In the genomic region with DNA sequence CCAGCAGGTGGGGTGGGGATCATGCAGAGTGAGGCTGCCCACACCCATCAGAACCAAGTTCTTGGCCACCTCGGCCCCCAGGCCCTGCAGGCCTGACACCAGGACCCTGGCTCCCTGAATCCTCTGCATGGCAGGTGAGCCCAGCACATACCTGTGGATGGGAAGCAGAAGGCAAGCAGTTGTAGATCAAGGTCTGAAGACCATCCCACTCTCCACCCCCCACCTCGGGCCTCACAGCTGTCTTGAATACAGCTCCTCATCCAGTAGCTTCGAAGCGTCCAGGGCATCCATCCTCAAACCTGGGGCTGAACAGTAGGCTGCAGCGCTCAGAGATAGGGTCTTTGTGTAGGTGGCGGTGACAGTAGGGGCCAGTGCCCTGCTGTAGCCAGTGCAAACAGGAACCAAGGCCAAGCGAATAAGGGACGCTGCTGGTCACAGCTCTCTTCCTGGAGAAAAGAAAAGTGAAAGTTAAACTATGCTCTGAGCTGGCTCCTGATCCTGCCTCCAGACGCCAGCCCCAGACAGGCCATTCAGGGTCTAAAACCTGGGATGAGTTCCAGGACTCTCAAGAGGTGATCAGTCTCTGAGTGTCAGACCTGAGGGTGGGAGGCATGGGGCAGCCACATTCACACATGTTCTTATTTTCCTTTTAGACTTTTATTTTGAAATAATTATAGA, we compare ENCODE assay signal across 1 cellular context.
TF ChIP-seq lines count a peak whose summit lies in the region.

A gene with protein sequence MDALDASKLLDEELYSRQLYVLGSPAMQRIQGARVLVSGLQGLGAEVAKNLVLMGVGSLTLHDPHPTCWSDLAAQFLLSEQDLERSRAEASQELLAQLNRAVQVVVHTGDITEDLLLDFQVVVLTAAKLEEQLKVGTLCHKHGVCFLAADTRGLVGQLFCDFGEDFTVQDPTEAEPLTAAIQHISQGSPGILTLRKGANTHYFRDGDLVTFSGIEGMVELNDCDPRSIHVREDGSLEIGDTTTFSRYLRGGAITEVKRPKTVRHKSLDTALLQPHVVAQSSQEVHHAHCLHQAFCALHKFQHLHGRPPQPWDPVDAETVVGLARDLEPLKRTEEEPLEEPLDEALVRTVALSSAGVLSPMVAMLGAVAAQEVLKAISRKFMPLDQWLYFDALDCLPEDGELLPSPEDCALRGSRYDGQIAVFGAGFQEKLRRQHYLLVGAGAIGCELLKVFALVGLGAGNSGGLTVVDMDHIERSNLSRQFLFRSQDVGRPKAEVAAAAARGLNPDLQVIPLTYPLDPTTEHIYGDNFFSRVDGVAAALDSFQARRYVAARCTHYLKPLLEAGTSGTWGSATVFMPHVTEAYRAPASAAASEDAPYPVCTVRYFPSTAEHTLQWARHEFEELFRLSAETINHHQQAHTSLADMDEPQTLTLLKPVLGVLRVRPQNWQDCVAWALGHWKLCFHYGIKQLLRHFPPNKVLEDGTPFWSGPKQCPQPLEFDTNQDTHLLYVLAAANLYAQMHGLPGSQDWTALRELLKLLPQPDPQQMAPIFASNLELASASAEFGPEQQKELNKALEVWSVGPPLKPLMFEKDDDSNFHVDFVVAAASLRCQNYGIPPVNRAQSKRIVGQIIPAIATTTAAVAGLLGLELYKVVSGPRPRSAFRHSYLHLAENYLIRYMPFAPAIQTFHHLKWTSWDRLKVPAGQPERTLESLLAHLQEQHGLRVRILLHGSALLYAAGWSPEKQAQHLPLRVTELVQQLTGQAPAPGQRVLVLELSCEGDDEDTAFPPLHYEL (minus strand): TSS at position 457 of the 678 bp plus-strand sequence. CDS start 166 bp downstream, at position 291.

TF ChIP-seq in HepG2, 621 proteins besides CTCF, POLR2A, EP300 and RAD21 (continued from another document and continues in another):
- no peak for TF ChIP-seq HOXA7 (CRISPR knock-in tag; IDR thresholded peaks at IDR 0.05)
- TF ChIP-seq, protein P1, sequence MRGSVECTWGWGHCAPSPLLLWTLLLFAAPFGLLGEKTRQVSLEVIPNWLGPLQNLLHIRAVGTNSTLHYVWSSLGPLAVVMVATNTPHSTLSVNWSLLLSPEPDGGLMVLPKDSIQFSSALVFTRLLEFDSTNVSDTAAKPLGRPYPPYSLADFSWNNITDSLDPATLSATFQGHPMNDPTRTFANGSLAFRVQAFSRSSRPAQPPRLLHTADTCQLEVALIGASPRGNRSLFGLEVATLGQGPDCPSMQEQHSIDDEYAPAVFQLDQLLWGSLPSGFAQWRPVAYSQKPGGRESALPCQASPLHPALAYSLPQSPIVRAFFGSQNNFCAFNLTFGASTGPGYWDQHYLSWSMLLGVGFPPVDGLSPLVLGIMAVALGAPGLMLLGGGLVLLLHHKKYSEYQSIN (CRISPR knock-in tag; IDR thresholded peaks at IDR 0.05; ENCODE audit: borderline replicate concordance) = no peak
- no peak for TF ChIP-seq HDAC6 (IDR thresholded peaks at IDR 0.05; ENCODE audit: low read depth, low read length)
- no peak for TF ChIP-seq ZFP36L2 (CRISPR knock-in tag; IDR thresholded peaks at IDR 0.05)
- TF ChIP-seq MEF2D (CRISPR knock-in tag; IDR thresholded peaks at IDR 0.05) = no peak
- TF ChIP-seq SALL1 (CRISPR knock-in tag; IDR thresholded peaks at IDR 0.05) = peak; percentile 51
- 0 out of 2 replicates have a peak, but pooled peaks have one; percentile 22 for TF ChIP-seq TAF1 (CRISPR knock-in tag; IDR thresholded peaks at IDR 0.05)
- TF ChIP-seq CREB1 (IDR thresholded peaks at IDR 0.05) = no peak
- TF ChIP-seq CREB1 (CRISPR knock-in tag; IDR thresholded peaks at IDR 0.05) = no peak
- TF ChIP-seq, protein P2, sequence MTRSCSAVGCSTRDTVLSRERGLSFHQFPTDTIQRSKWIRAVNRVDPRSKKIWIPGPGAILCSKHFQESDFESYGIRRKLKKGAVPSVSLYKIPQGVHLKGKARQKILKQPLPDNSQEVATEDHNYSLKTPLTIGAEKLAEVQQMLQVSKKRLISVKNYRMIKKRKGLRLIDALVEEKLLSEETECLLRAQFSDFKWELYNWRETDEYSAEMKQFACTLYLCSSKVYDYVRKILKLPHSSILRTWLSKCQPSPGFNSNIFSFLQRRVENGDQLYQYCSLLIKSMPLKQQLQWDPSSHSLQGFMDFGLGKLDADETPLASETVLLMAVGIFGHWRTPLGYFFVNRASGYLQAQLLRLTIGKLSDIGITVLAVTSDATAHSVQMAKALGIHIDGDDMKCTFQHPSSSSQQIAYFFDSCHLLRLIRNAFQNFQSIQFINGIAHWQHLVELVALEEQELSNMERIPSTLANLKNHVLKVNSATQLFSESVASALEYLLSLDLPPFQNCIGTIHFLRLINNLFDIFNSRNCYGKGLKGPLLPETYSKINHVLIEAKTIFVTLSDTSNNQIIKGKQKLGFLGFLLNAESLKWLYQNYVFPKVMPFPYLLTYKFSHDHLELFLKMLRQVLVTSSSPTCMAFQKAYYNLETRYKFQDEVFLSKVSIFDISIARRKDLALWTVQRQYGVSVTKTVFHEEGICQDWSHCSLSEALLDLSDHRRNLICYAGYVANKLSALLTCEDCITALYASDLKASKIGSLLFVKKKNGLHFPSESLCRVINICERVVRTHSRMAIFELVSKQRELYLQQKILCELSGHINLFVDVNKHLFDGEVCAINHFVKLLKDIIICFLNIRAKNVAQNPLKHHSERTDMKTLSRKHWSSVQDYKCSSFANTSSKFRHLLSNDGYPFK (CRISPR knock-in tag; IDR thresholded peaks at IDR 0.05; ENCODE audit: borderline replicate concordance) = no peak
- no peak for TF ChIP-seq HOXD1 (CRISPR knock-in tag; IDR thresholded peaks at IDR 0.05)
- TF ChIP-seq KAT8 (CRISPR knock-in tag; IDR thresholded peaks at IDR 0.05) = peak; percentile 90
- no peak for TF ChIP-seq REL (CRISPR knock-in tag; conservative IDR thresholded peaks at IDR 0.05)
- TF ChIP-seq ZNF143 (CRISPR knock-in tag; IDR thresholded peaks at IDR 0.05) = no peak
- TF ChIP-seq, protein P3, sequence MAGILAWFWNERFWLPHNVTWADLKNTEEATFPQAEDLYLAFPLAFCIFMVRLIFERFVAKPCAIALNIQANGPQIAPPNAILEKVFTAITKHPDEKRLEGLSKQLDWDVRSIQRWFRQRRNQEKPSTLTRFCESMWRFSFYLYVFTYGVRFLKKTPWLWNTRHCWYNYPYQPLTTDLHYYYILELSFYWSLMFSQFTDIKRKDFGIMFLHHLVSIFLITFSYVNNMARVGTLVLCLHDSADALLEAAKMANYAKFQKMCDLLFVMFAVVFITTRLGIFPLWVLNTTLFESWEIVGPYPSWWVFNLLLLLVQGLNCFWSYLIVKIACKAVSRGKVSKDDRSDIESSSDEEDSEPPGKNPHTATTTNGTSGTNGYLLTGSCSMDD (CRISPR knock-in tag; IDR thresholded peaks at IDR 0.05) = no peak
- TF ChIP-seq KLF12 (CRISPR knock-in tag; IDR thresholded peaks at IDR 0.05; ENCODE audit: borderline replicate concordance) = no peak
- no peak for TF ChIP-seq ZNF713 (CRISPR knock-in tag; IDR thresholded peaks at IDR 0.05)
- no peak for TF ChIP-seq U2AF2 (IDR thresholded peaks at IDR 0.05; ENCODE audit: low read depth, low read length)
- peak; percentile 36; the same call in 1 of the 2 replicates for TF ChIP-seq ZNF777 (CRISPR knock-in tag; IDR thresholded peaks at IDR 0.05)
- peak; percentile 81 for TF ChIP-seq PHF20 (CRISPR knock-in tag; IDR thresholded peaks at IDR 0.05)
- TF ChIP-seq, protein P4, sequence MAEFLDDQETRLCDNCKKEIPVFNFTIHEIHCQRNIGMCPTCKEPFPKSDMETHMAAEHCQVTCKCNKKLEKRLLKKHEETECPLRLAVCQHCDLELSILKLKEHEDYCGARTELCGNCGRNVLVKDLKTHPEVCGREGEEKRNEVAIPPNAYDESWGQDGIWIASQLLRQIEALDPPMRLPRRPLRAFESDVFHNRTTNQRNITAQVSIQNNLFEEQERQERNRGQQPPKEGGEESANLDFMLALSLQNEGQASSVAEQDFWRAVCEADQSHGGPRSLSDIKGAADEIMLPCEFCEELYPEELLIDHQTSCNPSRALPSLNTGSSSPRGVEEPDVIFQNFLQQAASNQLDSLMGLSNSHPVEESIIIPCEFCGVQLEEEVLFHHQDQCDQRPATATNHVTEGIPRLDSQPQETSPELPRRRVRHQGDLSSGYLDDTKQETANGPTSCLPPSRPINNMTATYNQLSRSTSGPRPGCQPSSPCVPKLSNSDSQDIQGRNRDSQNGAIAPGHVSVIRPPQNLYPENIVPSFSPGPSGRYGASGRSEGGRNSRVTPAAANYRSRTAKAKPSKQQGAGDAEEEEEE (CRISPR knock-in tag; IDR thresholded peaks at IDR 0.05; ENCODE audit: borderline replicate concordance) = no peak
- peak; percentile 72 for TF ChIP-seq POLR2G (IDR thresholded peaks at IDR 0.05; ENCODE audit: low read depth, low read length)
- TF ChIP-seq, protein P5, sequence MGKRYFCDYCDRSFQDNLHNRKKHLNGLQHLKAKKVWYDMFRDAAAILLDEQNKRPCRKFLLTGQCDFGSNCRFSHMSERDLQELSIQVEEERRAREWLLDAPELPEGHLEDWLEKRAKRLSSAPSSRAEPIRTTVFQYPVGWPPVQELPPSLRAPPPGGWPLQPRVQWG (CRISPR knock-in tag; IDR thresholded peaks at IDR 0.05; ENCODE audit: borderline replicate concordance, low read depth) = no peak
- no peak for TF ChIP-seq STAG1 (CRISPR knock-in tag; IDR thresholded peaks at IDR 0.05)
- no peak for TF ChIP-seq ZBTB7A (CRISPR knock-in tag; IDR thresholded peaks at IDR 0.05)
- no peak for TF ChIP-seq ZNF441 (CRISPR knock-in tag; IDR thresholded peaks at IDR 0.05; ENCODE audit: borderline replicate concordance)
- no peak for TF ChIP-seq ZNF207 (IDR thresholded peaks at IDR 0.05; ENCODE audit: borderline replicate concordance)
- no peak for TF ChIP-seq ZNF263 (CRISPR knock-in tag; IDR thresholded peaks at IDR 0.05)
- TF ChIP-seq ZNF530 (CRISPR knock-in tag; IDR thresholded peaks at IDR 0.05; ENCODE audit: low read depth) = no peak
- TF ChIP-seq, protein P6, sequence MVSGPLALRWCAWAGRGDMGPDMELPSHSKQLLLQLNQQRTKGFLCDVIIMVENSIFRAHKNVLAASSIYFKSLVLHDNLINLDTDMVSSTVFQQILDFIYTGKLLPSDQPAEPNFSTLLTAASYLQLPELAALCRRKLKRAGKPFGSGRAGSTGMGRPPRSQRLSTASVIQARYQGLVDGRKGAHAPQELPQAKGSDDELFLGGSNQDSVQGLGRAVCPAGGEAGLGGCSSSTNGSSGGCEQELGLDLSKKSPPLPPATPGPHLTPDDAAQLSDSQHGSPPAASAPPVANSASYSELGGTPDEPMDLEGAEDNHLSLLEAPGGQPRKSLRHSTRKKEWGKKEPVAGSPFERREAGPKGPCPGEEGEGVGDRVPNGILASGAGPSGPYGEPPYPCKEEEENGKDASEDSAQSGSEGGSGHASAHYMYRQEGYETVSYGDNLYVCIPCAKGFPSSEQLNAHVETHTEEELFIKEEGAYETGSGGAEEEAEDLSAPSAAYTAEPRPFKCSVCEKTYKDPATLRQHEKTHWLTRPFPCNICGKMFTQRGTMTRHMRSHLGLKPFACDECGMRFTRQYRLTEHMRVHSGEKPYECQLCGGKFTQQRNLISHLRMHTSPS (CRISPR knock-in tag; IDR thresholded peaks at IDR 0.05; ENCODE audit: low read depth) = no peak
- TF ChIP-seq HNRNPK (IDR thresholded peaks at IDR 0.05; ENCODE audit: low read depth, low read length, poor library complexity, severe bottlenecking) = no peak
- TF ChIP-seq, protein P7, sequence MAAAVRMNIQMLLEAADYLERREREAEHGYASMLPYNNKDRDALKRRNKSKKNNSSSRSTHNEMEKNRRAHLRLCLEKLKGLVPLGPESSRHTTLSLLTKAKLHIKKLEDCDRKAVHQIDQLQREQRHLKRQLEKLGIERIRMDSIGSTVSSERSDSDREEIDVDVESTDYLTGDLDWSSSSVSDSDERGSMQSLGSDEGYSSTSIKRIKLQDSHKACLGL (CRISPR knock-in tag; IDR thresholded peaks at IDR 0.05) = no peak
- no peak for TF ChIP-seq NFE2 (CRISPR knock-in tag; IDR thresholded peaks at IDR 0.05)
- TF ChIP-seq ZFP36L1 (CRISPR knock-in tag; IDR thresholded peaks at IDR 0.05) = no peak
- peak; percentile 60 for TF ChIP-seq PHF8 (CRISPR knock-in tag; IDR thresholded peaks at IDR 0.05)
- TF ChIP-seq SOX6 (IDR thresholded peaks at IDR 0.05) = no peak
- peak; percentile 24; the same call in 1 of the 2 replicates for TF ChIP-seq SOX6 (CRISPR knock-in tag; IDR thresholded peaks at IDR 0.05)
- TF ChIP-seq, protein P8, sequence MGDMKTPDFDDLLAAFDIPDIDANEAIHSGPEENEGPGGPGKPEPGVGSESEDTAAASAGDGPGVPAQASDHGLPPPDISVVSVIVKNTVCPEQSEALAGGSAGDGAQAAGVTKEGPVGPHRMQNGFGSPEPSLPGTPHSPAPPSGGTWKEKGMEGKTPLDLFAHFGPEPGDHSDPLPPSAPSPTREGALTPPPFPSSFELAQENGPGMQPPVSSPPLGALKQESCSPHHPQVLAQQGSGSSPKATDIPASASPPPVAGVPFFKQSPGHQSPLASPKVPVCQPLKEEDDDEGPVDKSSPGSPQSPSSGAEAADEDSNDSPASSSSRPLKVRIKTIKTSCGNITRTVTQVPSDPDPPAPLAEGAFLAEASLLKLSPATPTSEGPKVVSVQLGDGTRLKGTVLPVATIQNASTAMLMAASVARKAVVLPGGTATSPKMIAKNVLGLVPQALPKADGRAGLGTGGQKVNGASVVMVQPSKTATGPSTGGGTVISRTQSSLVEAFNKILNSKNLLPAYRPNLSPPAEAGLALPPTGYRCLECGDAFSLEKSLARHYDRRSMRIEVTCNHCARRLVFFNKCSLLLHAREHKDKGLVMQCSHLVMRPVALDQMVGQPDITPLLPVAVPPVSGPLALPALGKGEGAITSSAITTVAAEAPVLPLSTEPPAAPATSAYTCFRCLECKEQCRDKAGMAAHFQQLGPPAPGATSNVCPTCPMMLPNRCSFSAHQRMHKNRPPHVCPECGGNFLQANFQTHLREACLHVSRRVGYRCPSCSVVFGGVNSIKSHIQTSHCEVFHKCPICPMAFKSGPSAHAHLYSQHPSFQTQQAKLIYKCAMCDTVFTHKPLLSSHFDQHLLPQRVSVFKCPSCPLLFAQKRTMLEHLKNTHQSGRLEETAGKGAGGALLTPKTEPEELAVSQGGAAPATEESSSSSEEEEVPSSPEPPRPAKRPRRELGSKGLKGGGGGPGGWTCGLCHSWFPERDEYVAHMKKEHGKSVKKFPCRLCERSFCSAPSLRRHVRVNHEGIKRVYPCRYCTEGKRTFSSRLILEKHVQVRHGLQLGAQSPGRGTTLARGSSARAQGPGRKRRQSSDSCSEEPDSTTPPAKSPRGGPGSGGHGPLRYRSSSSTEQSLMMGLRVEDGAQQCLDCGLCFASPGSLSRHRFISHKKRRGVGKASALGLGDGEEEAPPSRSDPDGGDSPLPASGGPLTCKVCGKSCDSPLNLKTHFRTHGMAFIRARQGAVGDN (CRISPR knock-in tag; IDR thresholded peaks at IDR 0.05) = peak; percentile 83
- TF ChIP-seq ZBTB21 (CRISPR knock-in tag; IDR thresholded peaks at IDR 0.05) = no peak
